In the genomic region with DNA sequence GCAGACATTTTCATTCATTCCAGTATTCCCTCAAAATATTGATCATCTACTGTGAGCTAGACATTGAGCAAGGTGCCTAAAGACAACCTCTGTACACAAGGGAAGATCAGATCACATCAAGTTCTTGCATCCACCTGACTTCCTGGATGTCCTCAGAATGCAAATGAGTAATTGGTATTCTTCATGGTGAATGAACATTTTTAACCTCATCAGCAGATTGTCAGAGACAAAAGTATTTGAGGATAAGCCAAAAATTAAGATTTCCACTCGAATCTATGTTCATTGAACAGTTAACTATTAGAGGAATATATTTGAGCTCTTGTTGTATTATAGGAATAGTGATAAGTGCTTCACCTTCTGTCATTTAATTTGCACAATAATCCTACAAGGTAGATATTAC, we compare ENCODE assay signal across 10 cellular contexts. TPM values are rescaled to one million over a fixed set of nuclear protein-coding genes. Genes with fewer than 3 reads are reported as not detected.
A peak's percentile ranks its signal among the peaks of the same experiment; 100 is the strongest.
DNase-seq lines count a peak whose midpoint lies in the region; ATAC-seq, FAIRE-seq and TF ChIP-seq lines count a peak whose summit lies in the region.
"Had no signal": no experiment of that assay in that cellular context is flagged by ENCODE, and none has a peak within 500 bp of the region (broad histone marks: within the 10 kb centered on the region; RNA-seq: fewer than 3 reads in every experiment).

No MANE protein-coding gene starts in this region.

- H3K4me2 ChIP-seq in OCI-LY1 (ENCODE audit: low read length) (peak overlapping the region; percentile 93), H1 (ENCODE audit: insufficient read depth in 1 of 2, low read depth in 2 of 2, low read length in 2 of 2) (peak overlapping the region; percentile 59 to 76)

- TF ChIP-seq RAD21 in H1 (IDR thresholded peaks at IDR 0.05 in 1 of 2, conservative IDR thresholded peaks at IDR 0.05 in 1 of 2; ENCODE audit: low read depth in 2 of 2, low read length in 2 of 2): no peak

- H3K27ac Mint-ChIP-seq in osteocyte (ENCODE audit: unreplicated experiment): no peak overlapping the region

- H3K4me3 Mint-ChIP-seq in osteocyte (ENCODE audit: unreplicated experiment): peak overlapping the region; percentile 99

- H3F3A ChIP-seq in OCI-LY1 (ENCODE audit: insufficient read depth, low read length): no peaks in the 10 kb centered on the region

- no peak overlapping the region for H2BK120ac ChIP-seq in H1 (replicated peaks; ENCODE audit: low read depth, low read length)

- no peak overlapping the region for H2AFZ ChIP-seq in OCI-LY1 (ENCODE audit: low read length)
- H2AFZ ChIP-seq in H1 (ENCODE audit: low read length): no peak overlapping the region

- H2BK5ac ChIP-seq in H1 (ENCODE audit: low read depth, low read length): no peak overlapping the region

- TF ChIP-seq POLR2A in H1 (IDR thresholded peaks at IDR 0.05; ENCODE audit: control extremely low read depth in 1 of 2, low read depth in 2 of 2, low read length in 2 of 2) (0 out of 3 replicates have a peak, but pooled peaks of 1 of the 2 experiments have one; percentile 30), tibial nerve (IDR thresholded peaks at IDR 0.05) (no peak)

- CTCF ChIA-PET in H1 (lab: Charles Lee; ENCODE audit: partially characterized antibody): no interaction called here

- no peak for TF ChIP-seq EP300 in H1 (IDR thresholded peaks at IDR 0.05; ENCODE audit: borderline replicate concordance in 1 of 2, low read depth in 2 of 2, low read length in 2 of 2)
- no peak for TF ChIP-seq EP300 in tibial nerve (IDR thresholded peaks at IDR 0.05)

- WGBS in H1 (ENCODE audit: extremely low coverage in 1 of 2, insufficient coverage in 1 of 2, insufficient read length in 1 of 2, insufficient replicate concordance in 2 of 2, low coverage in 1 of 2, low lambda C conversion rate in 2 of 2, missing lambda C conversion rate in 1 of 2), 2 experiments: 100% methylated on average over 1 of the region's 1 CpG; no CpG with 5 or more reads in 1 of the 2 experiments
- 46 to 65% methylated on average over 1 of the region's 1 CpG for WGBS in tibial nerve, 2 donors

- TF ChIP-seq CTCF in GM12864 (IDR thresholded peaks at IDR 0.05; ENCODE audit: low read depth, low read length, missing control alignments) (no peak), OCI-LY1 (IDR thresholded peaks at IDR 0.05; ENCODE audit: low read length) (no peak), H1 (IDR thresholded peaks at IDR 0.05; ENCODE audit: control extremely low read depth in 1 of 3, insufficient read depth in 1 of 3, low read depth in 1 of 3, low read length in 3 of 3) (no peak), osteocyte (IDR thresholded peaks at IDR 0.05) (no peak), tibial nerve (IDR thresholded peaks at IDR 0.05) (no peak)

- H3K27ac ChIP-seq in OCI-LY1 (ENCODE audit: low read depth, low read length, poor library complexity, severe bottlenecking) (peak overlapping the region; percentile 83), H1 (ENCODE audit: low read depth, low read length) (peak overlapping the region; percentile 95; the same call in 1 of the 2 replicates), tibial nerve (peak overlapping the region in 1 of 4 donors; percentile 97)

- no peak for ATAC-seq in GM21515 (IDR thresholded peaks at IDR 0.05; ENCODE audit: unreplicated experiment)

- no peak overlapping the region for H4K5ac ChIP-seq in H1 (ENCODE audit: insufficient read length, low read depth, low read length)

- H3K36me3 Mint-ChIP-seq in osteocyte (ENCODE audit: unreplicated experiment): peaks cover 29% of the 10 kb centered on the region

- DNase-seq in GM12864 (ENCODE audit: low read depth): no peak
- no peak for DNase-seq in H1 (ENCODE audit: low read depth in 1 of 2, low spot score in 2 of 2)
- DNase-seq in osteocyte (ENCODE audit: extremely low spot score, unreplicated experiment): no peak
- DNase-seq in superior temporal gyrus (ENCODE audit: extremely low spot score): no peak
- no peak for DNase-seq in activated CD8-positive, alpha-beta memory T cell treated with anti-CD3 and anti-CD28 coated beads for 24 hours
- DNase-seq in tibial nerve (ENCODE audit: low spot score in 2 of 2): no peak
- DNase-seq: SW 1271 had no signal

- no peak overlapping the region for H2BK20ac ChIP-seq in H1 (ENCODE audit: low read length)

- H3K4me1 ChIP-seq in OCI-LY1 (ENCODE audit: insufficient read depth, low read length, severe bottlenecking) (peaks cover 18% of the 10 kb centered on the region), H1 (replicated peaks in 1 of 4; ENCODE audit: control insufficient read depth in 3 of 4, insufficient read depth in 4 of 4, low read length in 3 of 4) (peaks cover 0 to 8% (median 4%) of the 10 kb centered on the region in 4 experiments; a peak in 2 of 7 replicates), tibial nerve (peaks cover 0 to 47% (median 12%) of the 10 kb centered on the region in 4 donors)

- no peaks in the 10 kb centered on the region for H3K9me3 Mint-ChIP-seq in osteocyte (ENCODE audit: unreplicated experiment)
- H3K9me3 Mint-ChIP-seq: dendritic cell treated with granulocyte-macrophage colony-stimulating factor and Interleukin-4, amounts not matched to agents 40 ng/mL and 50 ng/mL, for 4 days had no signal

- no peak overlapping the region for H2BK12ac ChIP-seq in H1 (ENCODE audit: low read depth, low read length)

- H3K9ac ChIP-seq in OCI-LY1 (ENCODE audit: low read length) (peak overlapping the region; percentile 81; the same call in 1 of the 2 replicates), H1 (replicated peaks in 1 of 4; ENCODE audit: extremely low read depth in 1 of 4, low read depth in 3 of 4, low read length in 3 of 4) (peak overlapping the region in 2 of 4 experiments; percentile 88 to 97; a peak in 3 of 7 replicates)

- H3K4me3 ChIP-seq in GM12864 (ENCODE audit: low read depth, low read length) (peak overlapping the region; percentile 87; the same call in 1 of the 2 replicates), OCI-LY1 (ENCODE audit: low read depth, low read length, poor library complexity, severe bottlenecking) (peak overlapping the region; percentile 78), H1 (ENCODE audit: extremely low read depth in 1 of 4, insufficient read depth in 2 of 4, low read depth in 3 of 4, low read length in 4 of 4) (peak overlapping the region; percentile 85 to 93 (median 88); a peak in 6 of 8 replicates), tibial nerve (peak overlapping the region in 2 of 4 donors; percentile 65 to 74)

- no peaks in the 10 kb centered on the region for H3K79me1 ChIP-seq in H1 (ENCODE audit: low read depth, low read length)

- peaks cover 23% of the 10 kb centered on the region for H3K4me1 Mint-ChIP-seq in osteocyte (ENCODE audit: unreplicated experiment)

- H3K56ac ChIP-seq in H1 (replicated peaks; ENCODE audit: insufficient read length, low read depth, low read length): no peak overlapping the region

- H3K79me2 ChIP-seq in OCI-LY1 (ENCODE audit: insufficient read depth, low read length) (peaks cover 27% of the 10 kb centered on the region), H1 (ENCODE audit: control insufficient read depth in 1 of 2, insufficient read depth in 2 of 2, low read length in 2 of 2) (peaks cover 7 to 53% of the 10 kb centered on the region in 2 experiments)

- no peak overlapping the region for H2AK5ac ChIP-seq in H1 (ENCODE audit: low read depth, low read length)

- H3K27me3 ChIP-seq in OCI-LY1 (ENCODE audit: insufficient read depth, low read length) (no peaks in the 10 kb centered on the region), H1 (replicated peaks in 1 of 4; ENCODE audit: control insufficient read depth in 3 of 4, extremely low read depth in 1 of 4, insufficient read depth in 3 of 4, low read length in 3 of 4) (no peaks in the 10 kb centered on the region; a peak in 1 of 7 replicates), tibial nerve (no peaks in the 10 kb centered on the region)

- no peaks in the 10 kb centered on the region for H3K23me2 ChIP-seq in H1 (ENCODE audit: low read depth, low read length)

- no peak overlapping the region for H3K14ac ChIP-seq in H1 (ENCODE audit: insufficient read length)

- H3K18ac ChIP-seq in H1 (ENCODE audit: extremely low read depth, low read length): no peak overlapping the region

- H2BK15ac ChIP-seq in H1 (ENCODE audit: low read length): no peak overlapping the region

- H3K9me3 ChIP-seq in OCI-LY1 (ENCODE audit: low read length) (no peaks in the 10 kb centered on the region), H1 (ENCODE audit: insufficient read depth in 2 of 2, low read depth in 1 of 2, low read length in 1 of 2) (no peaks in the 10 kb centered on the region), tibial nerve (no peaks in the 10 kb centered on the region)

- no peaks in the 10 kb centered on the region for H4K20me1 ChIP-seq in OCI-LY1 (ENCODE audit: insufficient read depth, low read length)
- no peaks in the 10 kb centered on the region for H4K20me1 ChIP-seq in H1 (replicated peaks in 1 of 2; ENCODE audit: control insufficient read depth in 1 of 2, insufficient read depth in 2 of 2, low read length in 2 of 2)

- H3K9me2 ChIP-seq in OCI-LY1 (ENCODE audit: low read depth, low read length): no peaks in the 10 kb centered on the region

- no peak overlapping the region for H4K91ac ChIP-seq in H1 (replicated peaks; ENCODE audit: insufficient read length, low read length)

- POLR2A ChIA-PET in H1 (lab: Charles Lee; ENCODE audit: partially characterized antibody): interaction anchor here (0.7 to 3.5 kb wide), 6 partner anchors 9 to 382 kb away, joined by 3 to 12 read pairs (median 4); no protein-coding TSS in a partner anchor

- H3K23ac ChIP-seq in H1 (ENCODE audit: insufficient read length): no peak overlapping the region

- H3K36me3 ChIP-seq in OCI-LY1 (ENCODE audit: insufficient read depth, low read length) (peaks cover 45% of the 10 kb centered on the region), H1 (ENCODE audit: control insufficient read depth in 2 of 4, insufficient read depth in 4 of 4, low read length in 3 of 4) (peaks cover 0 to 41% (median 23%) of the 10 kb centered on the region in 4 experiments; a peak in 5 of 8 replicates), tibial nerve (peaks cover 0 to 37% (median 0%) of the 10 kb centered on the region in 3 donors)

- no peak for FAIRE-seq in H1 (lab: Jason Lieb, UNC)

- no peaks in the 10 kb centered on the region for H3K27me3 Mint-ChIP-seq in osteocyte (ENCODE audit: unreplicated experiment)

- H3K4ac ChIP-seq in H1 (replicated peaks; ENCODE audit: insufficient read length, low read depth, low read length): peak overlapping the region; percentile 0

- no peak overlapping the region for H4K8ac ChIP-seq in H1 (ENCODE audit: extremely low read depth, insufficient read depth, low read length)

RNA-seq across cellular contexts. Expression of a gene that starts 1.3 kb away (rescaled TPM):
- 55.7 and 59.4 TPM in 2 replicates for total RNA-seq in H1 (2021; fragmentation: NEBNext Ultra II Directional; extraction: Animal tissue kit (Norgen Biotek cat#: 25700))
- polyA plus RNA-seq in H1 (2011; rRNA removed): 12.5 and 24.1 TPM in 2 replicates
- polyA plus RNA-seq in H1 (2011; cell fraction: cytosol; rRNA removed): 26.4 TPM
- 12.5 TPM for polyA plus RNA-seq in H1 (2011; cell fraction: nucleus; rRNA removed)
- 16.3 to 33.8 TPM (median 21.7 TPM) in 4 replicates for polyA plus RNA-seq in H1 (2012, experiment 1 of 2)
- 1.6 TPM for polyA plus RNA-seq in H1 (2012, experiment 2 of 2)
- polyA plus RNA-seq in H1 (2013, experiment 1 of 2): 34.9 TPM
- polyA plus RNA-seq in H1 (2013, experiment 2 of 2): 33.2 TPM
- polyA minus RNA-seq in H1 (2011; rRNA and poly(A)+ RNA removed): 42.6 and 79.1 TPM in 2 replicates
- polyA minus RNA-seq in H1 (2011; cell fraction: cytosol; rRNA and poly(A)+ RNA removed): 28.0 TPM
- polyA minus RNA-seq in H1 (2011; cell fraction: nucleus; rRNA and poly(A)+ RNA removed): 84.9 TPM
- total RNA-seq in osteocyte (32.5 and 33.9 TPM in 2 replicates), tibial nerve (10 to 100 TPM; 22.3 to 25.7 (median 23.6) TPM)
